In genomic region chr4:83536649-83537352, GRCh38 we compare ENCODE assay signal across 8 cellular contexts. TPM values are rescaled to one million over a fixed set of nuclear protein-coding genes. Genes with fewer than 3 reads are reported as not detected.
DNase-seq lines count a peak whose midpoint lies in the region; ATAC-seq and TF ChIP-seq lines count a peak whose summit lies in the region.

No MANE protein-coding gene starts in this region.

- peaks cover 42% of the 10 kb centered on the region for H3K27me3 Mint-ChIP-seq in activated CD4-positive, alpha-beta T cell treated with anti-CD3 and anti-CD28 coated beads, Interleukin-2, amount 10 ng/mL, durations not matched to agents 24 days and 14 days

- H3K9me3 Mint-ChIP-seq in activated CD4-positive, alpha-beta T cell treated with anti-CD3 and anti-CD28 coated beads, Interleukin-2, amount 10 ng/mL, durations not matched to agents 24 days and 14 days: no peaks in the 10 kb centered on the region

- in situ Hi-C loops in astrocyte of the spinal cord (cut with HindIII; ENCODE audit: low sequenced_read_pairs): no loop called here

- no peaks in the 10 kb centered on the region for H3K36me3 ChIP-seq in left lung
- H3K36me3 ChIP-seq in thyroid gland: no peaks in the 10 kb centered on the region

- 7 to 11% methylated on average over 16 to 20 of the region's 27 CpGs for WGBS in thyroid gland, 2 donors

- H3K27me3 ChIP-seq in left lung: peaks cover 4 to 39% of the 10 kb centered on the region in 2 donors
- H3K27me3 ChIP-seq in thyroid gland: no peaks in the 10 kb centered on the region

- H3K27ac ChIP-seq in left lung (peak overlapping the region; percentile 67 to 83), thyroid gland (peak overlapping the region; percentile 87 to 98 (median 97))

- H3K4me3 ChIP-seq in astrocyte of the spinal cord (ENCODE audit: low read depth, low read length): peak overlapping the region; percentile 79
- peak overlapping the region; percentile 61 to 63 for H3K4me3 ChIP-seq in left lung
- H3K4me3 ChIP-seq in thyroid gland (replicated peaks in 1 of 3): peak overlapping the region; percentile 72 to 87 (median 74)

- H3K4me3 Mint-ChIP-seq in activated CD4-positive, alpha-beta T cell treated with anti-CD3 and anti-CD28 coated beads, Interleukin-2, amount 10 ng/mL, durations not matched to agents 24 days and 14 days: peak overlapping the region; percentile 87

- peaks cover 13% of the 10 kb centered on the region for H3K4me1 Mint-ChIP-seq in activated CD4-positive, alpha-beta T cell treated with anti-CD3 and anti-CD28 coated beads, Interleukin-2, amount 10 ng/mL, durations not matched to agents 24 days and 14 days

- peak in 1 of 2 donors; percentile 48 for TF ChIP-seq POLR2A in thyroid gland (IDR thresholded peaks at IDR 0.05)

- H3K4me1 ChIP-seq in left lung (peaks cover 0 to 20% of the 10 kb centered on the region in 2 donors), thyroid gland (peaks cover 7 to 22% of the 10 kb centered on the region in 2 donors)

- TF ChIP-seq CTCF in astrocyte of the spinal cord (IDR thresholded peaks at IDR 0.05; ENCODE audit: low read depth, low read length) (no peak), left lung (IDR thresholded peaks at IDR 0.05) (no peak), thyroid gland (IDR thresholded peaks at IDR 0.05) (no peak)

- peak overlapping the region; percentile 6 for H3K27ac Mint-ChIP-seq in activated CD4-positive, alpha-beta T cell treated with anti-CD3 and anti-CD28 coated beads, Interleukin-2, amount 10 ng/mL, durations not matched to agents 24 days and 14 days

- intact Hi-C loops in activated CD4-positive, alpha-beta T cell treated with anti-CD3 and anti-CD28 coated beads, Interleukin-2, amount 10 ng/mL, durations not matched to agents 24 days and 14 days (cut with micrococcal nuclease): loop anchor here (2.0 kb wide), 2 partner anchors 22 to 52 kb away; partner anchors contain the start of gene ABRAXAS1
- intact Hi-C loops in left lung (cut with DNase I) (no loop called here), thyroid gland (cut with DNase I) (no loop called here)

- H3K9me3 ChIP-seq in left lung (no peaks in the 10 kb centered on the region), thyroid gland (no peaks in the 10 kb centered on the region)

- no peak for DNase-seq in activated CD4-positive, alpha-beta T cell treated with anti-CD3 and anti-CD28 coated beads, Interleukin-2, amount 10 ng/mL, durations not matched to agents 24 days and 14 days
- no peak for DNase-seq in activated CD4-positive, alpha-beta T cell treated with anti-CD3 and anti-CD28 coated beads for 1 hour
- DNase-seq in astrocyte of the spinal cord (ENCODE audit: low read depth, low spot score): peak; percentile 12
- peak in 1 of 2 donors; percentile 65 for DNase-seq in left lung
- DNase-seq in thyroid gland: peak; percentile 36 to 40
- DNase-seq in AG08396 (ENCODE audit: low spot score): no peak
- no peak for DNase-seq in NK-92 (lab: John Stamatoyannopoulos, UW; ENCODE audit: unreplicated experiment)

- no peaks in the 10 kb centered on the region for H3K36me3 Mint-ChIP-seq in activated CD4-positive, alpha-beta T cell treated with anti-CD3 and anti-CD28 coated beads, Interleukin-2, amount 10 ng/mL, durations not matched to agents 24 days and 14 days (ENCODE audit: low read depth)

- ATAC-seq in left lung (no peak), GM19351 (IDR thresholded peaks at IDR 0.05; ENCODE audit: unreplicated experiment) (no peak)

RNA-seq across cellular contexts. Expression of gene GPAT3, which starts 0.9 kb away (rescaled TPM):
- 3.6 and 3.7 TPM in 2 replicates for total RNA-seq in activated CD4-positive, alpha-beta T cell treated with anti-CD3 and anti-CD28 coated beads, Interleukin-2, amount 10 ng/mL, durations not matched to agents 24 days and 14 days
- 10 to 100 TPM in 1 of 2 donors, 1 to 10 TPM in 1; 5.7 to 16.6 TPM for total RNA-seq in left lung
- total RNA-seq in thyroid gland: 10 to 100 TPM; 38.3 to 73.5 (median 62.9) TPM

RNA-seq across cellular contexts. Expression of gene ABRAXAS1, which starts 51.9 kb away (rescaled TPM):
- total RNA-seq in activated CD4-positive, alpha-beta T cell treated with anti-CD3 and anti-CD28 coated beads, Interleukin-2, amount 10 ng/mL, durations not matched to agents 24 days and 14 days: 10.4 and 12.0 TPM in 2 replicates
- total RNA-seq in left lung: 10 to 100 TPM; 10.7 to 11.6 TPM
- total RNA-seq in thyroid gland: 10 to 100 TPM; 14.0 to 26.5 (median 18.3) TPM

Comparison
In these comparisons a context has a peak if more than half of its experiments do, and no peak if none do; other contexts are left out.
1. DNase-seq: peak in astrocyte of the spinal cord (single experiment) and thyroid gland (2 of 2); none in activated CD4-positive, alpha-beta T cell treated with anti-CD3 and anti-CD28 coated beads, Interleukin-2, amount 10 ng/mL, durations not matched to agents 24 days and 14 days (single experiment), activated CD4-positive, alpha-beta T cell treated with anti-CD3 and anti-CD28 coated beads for 1 hour (single experiment), AG08396 (single experiment) and NK-92 (single experiment).
2. Peak in every context shown above with its lines, with median percentiles within 50 percentile points of each other: H3K4me3 ChIP-seq.